ENCODE assay signal across 8 cellular contexts in genomic region chr16:69397821-69398521, GRCh38. TPM values are rescaled to one million over a fixed set of nuclear protein-coding genes. Genes with fewer than 3 reads are reported as not detected.
DNase-seq lines count a peak whose midpoint lies in the region; ATAC-seq and TF ChIP-seq lines count a peak whose summit lies in the region.

No MANE protein-coding gene starts in this region.

- H3K27me3 ChIP-seq in GM23338 (ENCODE audit: insufficient read depth), result no peaks in the 10 kb centered on the region

- no peaks in the 10 kb centered on the region for H3K9me2 ChIP-seq in GM23338 (ENCODE audit: insufficient read depth)

- no peaks in the 10 kb centered on the region for H3F3A ChIP-seq in GM23338 (replicated peaks; ENCODE audit: low read depth)

- H3K4me3 ChIP-seq in AG10803 (ENCODE audit: low read length), result no peak overlapping the region
- H3K4me3 ChIP-seq in GM23338, result no peak overlapping the region
- H3K4me3 ChIP-seq in fibroblast of villous mesenchyme (ENCODE audit: low read depth, low read length), result peak overlapping the region; percentile 7

- TF ChIP-seq CTCF in AG10803 (conservative IDR thresholded peaks at IDR 0.05; ENCODE audit: low read length) (peak; percentile 82), GM23338 (conservative IDR thresholded peaks at IDR 0.05; ENCODE audit: low read depth in 2 of 2) (peak; percentile 72 to 83), fibroblast of villous mesenchyme (IDR thresholded peaks at IDR 0.05; ENCODE audit: insufficient read depth, low read depth, low read length) (peak; percentile 86), osteocyte (IDR thresholded peaks at IDR 0.05) (peak; percentile 70)

- H3K4me1 ChIP-seq in GM23338 (ENCODE audit: insufficient read depth), result peaks cover 8% of the 10 kb centered on the region; the same call in 1 of the 2 replicates

- H4K20me1 ChIP-seq in GM23338 (replicated peaks; ENCODE audit: insufficient read depth), result no peaks in the 10 kb centered on the region

- H3K27ac Mint-ChIP-seq in GM23338 (0 out of 2 replicates have a peak overlapping the region, but pooled peaks have one; percentile 40), osteocyte (ENCODE audit: unreplicated experiment) (peak overlapping the region; percentile 76)
- H3K27ac Mint-ChIP-seq in natural killer cell treated with Interleukin-12 subunit alpha and Interleukin-12 subunit beta and Interleukin-15 and Interleukin-18, amount 100 ng/mL, for 72 hours, result peak overlapping the region in 1 of 2 donors; percentile 82

- H3K4me3 Mint-ChIP-seq in GM23338 (no peak overlapping the region), osteocyte (ENCODE audit: unreplicated experiment) (no peak overlapping the region)
- no peak overlapping the region for H3K4me3 Mint-ChIP-seq in natural killer cell treated with Interleukin-12 subunit alpha and Interleukin-12 subunit beta and Interleukin-15 and Interleukin-18, amount 100 ng/mL, for 72 hours

- peak overlapping the region; percentile 48 for H2AFZ ChIP-seq in GM23338

- peaks cover 10% of the 10 kb centered on the region; the same call in 2 of the 3 replicates for H3K4me1 Mint-ChIP-seq in GM23338
- H3K4me1 Mint-ChIP-seq in osteocyte (ENCODE audit: unreplicated experiment), result peaks cover 28% of the 10 kb centered on the region
- peaks cover 17 to 26% of the 10 kb centered on the region in 2 donors for H3K4me1 Mint-ChIP-seq in natural killer cell treated with Interleukin-12 subunit alpha and Interleukin-12 subunit beta and Interleukin-15 and Interleukin-18, amount 100 ng/mL, for 72 hours (ENCODE audit: low read depth in 2 of 2)

- no peak overlapping the region for H3K4me2 ChIP-seq in GM23338

- H3K27ac ChIP-seq in GM23338 (ENCODE audit: low read depth), result no peak overlapping the region

- H3K27me3 Mint-ChIP-seq in GM23338 (ENCODE audit: insufficient read depth, low read depth, poor library complexity) (no peaks in the 10 kb centered on the region), osteocyte (ENCODE audit: unreplicated experiment) (peaks cover 6% of the 10 kb centered on the region)
- H3K27me3 Mint-ChIP-seq in natural killer cell treated with Interleukin-12 subunit alpha and Interleukin-12 subunit beta and Interleukin-15 and Interleukin-18, amount 100 ng/mL, for 72 hours, result no peaks in the 10 kb centered on the region

- no peaks in the 10 kb centered on the region for H3K79me2 ChIP-seq in GM23338 (replicated peaks; ENCODE audit: insufficient read depth)

- H3K9me3 Mint-ChIP-seq in GM23338 (no peaks in the 10 kb centered on the region), osteocyte (ENCODE audit: unreplicated experiment) (no peaks in the 10 kb centered on the region)
- H3K9me3 Mint-ChIP-seq in natural killer cell treated with Interleukin-12 subunit alpha and Interleukin-12 subunit beta and Interleukin-15 and Interleukin-18, amount 100 ng/mL, for 72 hours, result no peaks in the 10 kb centered on the region

- DNase-seq in AG10803 (ENCODE audit: low read depth) (peak; percentile 82), GM23338 (ENCODE audit: low spot score) (peak; percentile 83), SW 1271 (lab: John Stamatoyannopoulos, UW) (peak; percentile 68 to 89), fibroblast of villous mesenchyme (ENCODE audit: low read depth) (peak; percentile 88), osteocyte (ENCODE audit: extremely low spot score, unreplicated experiment) (peak; percentile 78), OCI-M2 (lab: John Stamatoyannopoulos, UW; ENCODE audit: unreplicated experiment) (no peak)
- DNase-seq in natural killer cell treated with Interleukin-12 subunit alpha and Interleukin-12 subunit beta and Interleukin-15 and Interleukin-18, amount 100 ng/mL, for 72 hours (ENCODE audit: low spot score), result no peak
- no peak for DNase-seq in effector CD8-positive, alpha-beta T cell (lab: John Stamatoyannopoulos, UW)

- ATAC-seq in GM23338, result peak; percentile 99
- ATAC-seq in natural killer cell treated with Interleukin-12 subunit alpha and Interleukin-12 subunit beta and Interleukin-15 and Interleukin-18, amount 100 ng/mL, for 72 hours, result no peak

- H3K36me3 ChIP-seq in GM23338 (ENCODE audit: insufficient read depth), result no peaks in the 10 kb centered on the region

- H3K36me3 Mint-ChIP-seq in GM23338 (ENCODE audit: low read depth), result no peaks in the 10 kb centered on the region
- H3K36me3 Mint-ChIP-seq in osteocyte (ENCODE audit: unreplicated experiment), result no peaks in the 10 kb centered on the region
- H3K36me3 Mint-ChIP-seq in natural killer cell treated with Interleukin-12 subunit alpha and Interleukin-12 subunit beta and Interleukin-15 and Interleukin-18, amount 100 ng/mL, for 72 hours, result no peaks in the 10 kb centered on the region

TF ChIP-seq in GM23338, 12 proteins besides CTCF, POLR2A, EP300 and RAD21 (continues in another document):
- TF ChIP-seq STAT1 (IDR thresholded peaks at IDR 0.05; ENCODE audit: unreplicated experiment) (no peak), EZH2phosphoT487 (IDR thresholded peaks at IDR 0.05; ENCODE audit: unreplicated experiment) (no peak), JUNB (IDR thresholded peaks at IDR 0.05; ENCODE audit: unreplicated experiment) (no peak), POLR2AphosphoS5 (IDR thresholded peaks at IDR 0.05; ENCODE audit: low read depth) (no peak), NANOG (IDR thresholded peaks at IDR 0.05; ENCODE audit: borderline replicate concordance) (no peak)

RNA-seq across cellular contexts. Expression of gene TERF2, which starts 12.2 kb away (rescaled TPM):
- 28.9 and 33.0 TPM in 2 replicates for total RNA-seq in GM23338 (2014; rRNA removed; shearing (Covaris generic))
- polyA plus RNA-seq in GM23338 (2016; fragmentation: Nextera tagmentation; extraction: Ambion mirVana), result 10.8 and 11.4 TPM in 2 replicates
- total RNA-seq in fibroblast of villous mesenchyme, result 11.9 and 19.4 TPM in 2 replicates
- total RNA-seq in osteocyte, result 33.5 and 43.7 TPM in 2 replicates
- total RNA-seq in natural killer cell treated with Interleukin-12 subunit alpha and Interleukin-12 subunit beta and Interleukin-15 and Interleukin-18, amount 100 ng/mL, for 72 hours, result 10 to 100 TPM; 39.9 to 43.3 TPM

RNA-seq across cellular contexts. Expression of gene CYB5B, which starts 26.4 kb away (rescaled TPM):
- total RNA-seq in GM23338 (2014; rRNA removed; shearing (Covaris generic)), result 65.4 and 72.0 TPM in 2 replicates
- polyA plus RNA-seq in GM23338 (2016; fragmentation: Nextera tagmentation; extraction: Ambion mirVana), result 100 and 110 TPM in 2 replicates
- total RNA-seq in fibroblast of villous mesenchyme (109 and 142 TPM in 2 replicates), osteocyte (69.8 and 74.2 TPM in 2 replicates)
- total RNA-seq in natural killer cell treated with Interleukin-12 subunit alpha and Interleukin-12 subunit beta and Interleukin-15 and Interleukin-18, amount 100 ng/mL, for 72 hours, result 100 to 1,000 TPM; 162 to 230 TPM

RNA-seq across cellular contexts. Expression of gene TMED6, which starts 46.4 kb away (rescaled TPM):
- total RNA-seq in GM23338 (2014; rRNA removed; shearing (Covaris generic)), result not detected in 2 replicates
- 0.29 and 1.3 TPM in 2 replicates for polyA plus RNA-seq in GM23338 (2016; fragmentation: Nextera tagmentation; extraction: Ambion mirVana)
- total RNA-seq in fibroblast of villous mesenchyme (0.64 TPM in 1 of 2 replicates, not detected in the other), osteocyte (0.40 and 0.94 TPM in 2 replicates)
- 1 to 10 TPM; 1.5 to 5.0 TPM for total RNA-seq in natural killer cell treated with Interleukin-12 subunit alpha and Interleukin-12 subunit beta and Interleukin-15 and Interleukin-18, amount 100 ng/mL, for 72 hours

RNA-seq across cellular contexts. Expression of gene NIP7, which starts 58.4 kb away (rescaled TPM):
- total RNA-seq in GM23338 (2014; rRNA removed; shearing (Covaris generic)), result 30.4 and 32.7 TPM in 2 replicates
- polyA plus RNA-seq in GM23338 (2016; fragmentation: Nextera tagmentation; extraction: Ambion mirVana), result 42.9 and 47.4 TPM in 2 replicates
- total RNA-seq in fibroblast of villous mesenchyme, result 27.1 and 35.4 TPM in 2 replicates
- 21.1 and 22.7 TPM in 2 replicates for total RNA-seq in osteocyte
- total RNA-seq in natural killer cell treated with Interleukin-12 subunit alpha and Interleukin-12 subunit beta and Interleukin-15 and Interleukin-18, amount 100 ng/mL, for 72 hours, result 10 to 100 TPM; 52.3 to 82.8 TPM

RNA-seq across cellular contexts. Expression of gene COG8, which starts 58.6 kb away (rescaled TPM):
- 55.7 and 79.9 TPM in 2 replicates for total RNA-seq in GM23338 (2014; rRNA removed; shearing (Covaris generic))
- 18.2 and 21.4 TPM in 2 replicates for polyA plus RNA-seq in GM23338 (2016; fragmentation: Nextera tagmentation; extraction: Ambion mirVana)
- total RNA-seq in fibroblast of villous mesenchyme (29.0 and 36.3 TPM in 2 replicates), osteocyte (50.8 and 52.3 TPM in 2 replicates)
- total RNA-seq in natural killer cell treated with Interleukin-12 subunit alpha and Interleukin-12 subunit beta and Interleukin-15 and Interleukin-18, amount 100 ng/mL, for 72 hours, result 10 to 100 TPM; 29.6 to 39.0 TPM

Comparison
In these comparisons a context has a peak if more than half of its experiments do, and no peak if none do; other contexts are left out.
1. DNase-seq: peak in AG10803 (single experiment), GM23338 (single experiment), SW 1271 (2 of 2), fibroblast of villous mesenchyme (single experiment) and osteocyte (single experiment); none in natural killer cell treated with Interleukin-12 subunit alpha and Interleukin-12 subunit beta and Interleukin-15 and Interleukin-18, amount 100 ng/mL, for 72 hours (single experiment), effector CD8-positive, alpha-beta T cell (single experiment) and OCI-M2 (single experiment).
2. Peak in every context shown above with its lines, with median percentiles within 50 percentile points of each other: CTCF ChIP-seq.